ENCODE assay signal across 8 cellular contexts in the genomic region with DNA sequence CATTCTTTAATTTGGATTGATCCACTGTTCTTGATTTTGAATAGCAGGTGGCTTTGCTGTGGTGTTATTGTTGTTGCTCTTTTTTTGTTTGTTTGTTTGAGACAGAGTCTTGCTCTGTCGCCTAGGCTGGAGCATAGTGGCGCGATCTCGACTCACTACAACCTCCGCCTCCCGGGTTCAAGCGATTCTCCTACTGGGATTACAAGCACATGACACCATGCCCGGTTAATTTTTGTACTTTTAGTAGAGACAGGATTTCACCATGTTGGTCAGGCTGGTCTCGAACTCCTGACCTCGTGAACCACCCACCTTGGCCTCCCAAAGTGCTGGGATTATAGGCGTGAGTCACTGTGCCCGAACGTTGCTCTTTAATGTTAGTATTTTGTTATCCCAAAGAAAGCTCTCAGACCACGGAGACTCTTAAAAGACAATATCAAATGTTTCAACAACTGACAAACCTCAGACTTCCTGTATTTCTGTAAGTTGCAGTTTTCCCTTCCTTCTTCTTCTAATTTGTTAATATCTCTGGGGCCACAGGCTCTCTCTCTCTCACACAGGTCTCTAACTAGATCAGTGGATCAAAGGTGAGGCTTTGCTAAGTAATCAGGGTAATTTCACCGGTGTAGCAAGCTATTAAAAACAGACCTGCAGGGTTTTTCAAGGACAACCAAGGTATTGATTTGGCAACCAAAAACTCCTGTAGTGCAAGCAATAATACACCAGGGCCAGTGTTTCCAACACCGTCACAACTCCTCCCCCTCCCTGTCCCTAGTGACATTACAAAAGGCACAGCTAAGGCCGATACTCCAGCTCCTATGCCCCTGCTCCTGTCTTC. TPM values are rescaled to one million over a fixed set of nuclear protein-coding genes. Genes with fewer than 3 reads are reported as not detected.
DNase-seq lines count a peak whose midpoint lies in the region; ATAC-seq and TF ChIP-seq lines count a peak whose summit lies in the region.

No MANE protein-coding gene starts in this region.

- peaks cover 24% of the 10 kb centered on the region for H3K4me1 ChIP-seq in OCI-LY7 (ENCODE audit: insufficient read depth, low read length, poor library complexity, severe bottlenecking)
- H3K4me1 ChIP-seq in cardiac muscle cell (ENCODE audit: low read depth) = peaks cover 9% of the 10 kb centered on the region
- peaks cover 7 to 11% of the 10 kb centered on the region in 2 donors for H3K4me1 ChIP-seq in gastrocnemius medialis

- POLR2A ChIA-PET in OCI-LY7 (lab: Charles Lee) = interaction anchor here (0.5 to 2.6 kb wide), 14 partner anchors 10 to 1476 kb away, joined by 3 to 22 read pairs (median 4); a partner anchor contains a TSS

- H3K4me1 Mint-ChIP-seq in activated T-helper 17 cell treated with anti-CD3 and anti-CD28 coated beads, Interleukin-2, amount 50 U/mL, for 72 hours = peaks cover 23% of the 10 kb centered on the region

- no peaks in the 10 kb centered on the region for H3K27me3 ChIP-seq in cardiac muscle cell
- no peaks in the 10 kb centered on the region for H3K27me3 ChIP-seq in gastrocnemius medialis

- peak; percentile 40 for ATAC-seq in HG03045 (IDR thresholded peaks at IDR 0.05; ENCODE audit: unreplicated experiment)
- peak; percentile 85 for ATAC-seq in activated T-helper 17 cell treated with anti-CD3 and anti-CD28 coated beads, Interleukin-2, amount 50 U/mL, for 72 hours (replicated peaks)
- ATAC-seq in gastrocnemius medialis = peak; percentile 60 to 70

- peak overlapping the region; percentile 82 for H3K4me3 Mint-ChIP-seq in activated T-helper 17 cell treated with anti-CD3 and anti-CD28 coated beads, Interleukin-2, amount 50 U/mL, for 72 hours

- H3K9me3 Mint-ChIP-seq in activated T-helper 17 cell treated with anti-CD3 and anti-CD28 coated beads, Interleukin-2, amount 50 U/mL, for 72 hours = no peaks in the 10 kb centered on the region

- H2AFZ ChIP-seq in OCI-LY7 (ENCODE audit: low read length) = peak overlapping the region; percentile 94

- peak; percentile 4 to 6 for DNase-seq in NCI-H2081 (lab: John Stamatoyannopoulos, UW)
- no peak for DNase-seq in NCI-H2081 treated with DMSO at 0.1 percent for 48 hours (lab: John Stamatoyannopoulos, UW)
- peak; percentile 53 for DNase-seq in OCI-LY7 (ENCODE audit: low spot score)
- DNase-seq in cardiac muscle cell (ENCODE audit: low read depth in 1 of 2, low spot score in 1 of 2) = peak; percentile 54 to 63
- DNase-seq in gastrocnemius medialis = peak in 1 of 2 donors; percentile 39
- DNase-seq in mesenteric fat pad (ENCODE audit: low spot score) = no peak

- H4K20me1 ChIP-seq in OCI-LY7 (ENCODE audit: insufficient read depth, low read length) = no peaks in the 10 kb centered on the region

- H3K36me3 ChIP-seq in OCI-LY7 (ENCODE audit: insufficient read depth, low read length) = no peaks in the 10 kb centered on the region
- no peaks in the 10 kb centered on the region for H3K36me3 ChIP-seq in cardiac muscle cell
- no peaks in the 10 kb centered on the region for H3K36me3 ChIP-seq in gastrocnemius medialis

- H3K27ac ChIP-seq in OCI-LY7 (ENCODE audit: low read depth, low read length, poor library complexity, severe bottlenecking) (peak overlapping the region; percentile 73), cardiac muscle cell (peak overlapping the region; percentile 32), gastrocnemius medialis (peak overlapping the region; percentile 14 to 42 (median 27))

- in situ Hi-C loops in gastrocnemius medialis (cut with MboI; ENCODE audit: low sequenced_read_pairs in 4 of 4) = no loop called here

- H3K4me3 ChIP-seq in OCI-LY7 (ENCODE audit: low read depth, low read length, poor library complexity, severe bottlenecking) (peak overlapping the region; percentile 34), cardiac muscle cell (no peak overlapping the region), gastrocnemius medialis (no peak overlapping the region)

- no peaks in the 10 kb centered on the region for H3K36me3 Mint-ChIP-seq in activated T-helper 17 cell treated with anti-CD3 and anti-CD28 coated beads, Interleukin-2, amount 50 U/mL, for 72 hours (ENCODE audit: low read depth)

- no TSS peak for BruUV-seq in OCI-LY7 (replicated peaks; lab: Mats Ljungman, UMichigan)

- H3K79me2 ChIP-seq in OCI-LY7 (ENCODE audit: insufficient read depth, low read depth, low read length) = no peaks in the 10 kb centered on the region

- TF ChIP-seq POLR2A in gastrocnemius medialis (IDR thresholded peaks at IDR 0.05) = no peak

- H3K4me2 ChIP-seq in OCI-LY7 (ENCODE audit: low read length) = peak overlapping the region; percentile 67

- H3K27me3 Mint-ChIP-seq in activated T-helper 17 cell treated with anti-CD3 and anti-CD28 coated beads, Interleukin-2, amount 50 U/mL, for 72 hours = no peaks in the 10 kb centered on the region

- TF ChIP-seq CTCF in OCI-LY7 (conservative IDR thresholded peaks at IDR 0.05; ENCODE audit: low read length) = no peak
- TF ChIP-seq CTCF in cardiac muscle cell (IDR thresholded peaks at IDR 0.05; ENCODE audit: low read depth, low read length) = no peak
- TF ChIP-seq CTCF in gastrocnemius medialis (IDR thresholded peaks at IDR 0.05 in 4 of 5, conservative IDR thresholded peaks at IDR 0.05 in 1 of 5) = no peak

- H3K9me3 ChIP-seq in OCI-LY7 (ENCODE audit: low read length) (no peaks in the 10 kb centered on the region), cardiac muscle cell (ENCODE audit: low read depth) (no peaks in the 10 kb centered on the region), gastrocnemius medialis (no peaks in the 10 kb centered on the region)

- CTCF ChIA-PET in OCI-LY7 (lab: Charles Lee; ENCODE audit: unreplicated experiment) = interaction anchor here (1.2 kb wide), 1 partner anchor 19 kb away, joined by 3 read pairs; no protein-coding TSS in a partner anchor

- intact Hi-C loops in OCI-LY7 (cut with micrococcal nuclease; ENCODE audit: unreplicated experiment) (loop anchor here (2.0 kb wide), 1 partner anchor 48 kb away; no protein-coding TSS in a partner anchor), gastrocnemius medialis (cut with DNase I; ENCODE audit: low total_unique reads) (no loop called here)

- H3K9me2 ChIP-seq in OCI-LY7 (ENCODE audit: insufficient read depth, low read length) = no peaks in the 10 kb centered on the region

- peak overlapping the region; percentile 90 for H3K27ac Mint-ChIP-seq in activated T-helper 17 cell treated with anti-CD3 and anti-CD28 coated beads, Interleukin-2, amount 50 U/mL, for 72 hours

RNA-seq across cellular contexts. Expression of a gene that starts 48.8 kb away (rescaled TPM):
- total RNA-seq in OCI-LY7 (2014; rRNA removed; shearing (Covaris generic)) = 35.1 and 39.7 TPM in 2 replicates
- total RNA-seq in OCI-LY7 (2022) (68.4 and 77.0 TPM in 2 replicates), cardiac muscle cell (16.7 and 26.3 TPM in 2 replicates), gastrocnemius medialis (1 to 10 TPM; 4.1 to 5.9 (median 4.7) TPM), mesenteric fat pad (61.4 TPM)
- 10 to 100 TPM; 52.7 to 54.2 TPM for total RNA-seq in activated T-helper 17 cell treated with anti-CD3 and anti-CD28 coated beads, Interleukin-2, amount 50 U/mL, for 72 hours
- polyA plus RNA-seq in cardiac muscle cell = 6.1 and 10.3 TPM in 2 replicates

Comparison
In these comparisons a context has a peak if more than half of its experiments do, and no peak if none do; other contexts are left out.
1. DNase-seq: peak in NCI-H2081 (2 of 2), OCI-LY7 (single experiment) and cardiac muscle cell (2 of 2); none in NCI-H2081 treated with DMSO at 0.1 percent for 48 hours (single experiment) and mesenteric fat pad (single experiment).
2. Peak in every context shown above with its lines, with median percentiles within 50 percentile points of each other: ATAC-seq and H3K27ac ChIP-seq.